In genomic region chr4:74158561-74159396, GRCh38 we compare ENCODE assay signal across 8 cellular contexts. TPM values are rescaled to one million over a fixed set of nuclear protein-coding genes. Genes with fewer than 3 reads are reported as not detected.
DNase-seq lines count a peak whose midpoint lies in the region; ATAC-seq and TF ChIP-seq lines count a peak whose summit lies in the region.

No MANE protein-coding gene starts in this region.

- TF ChIP-seq CTCF in AG10803 (conservative IDR thresholded peaks at IDR 0.05; ENCODE audit: low read length) (no peak), VCaP (conservative IDR thresholded peaks at IDR 0.05) (no peak)

- WGBS in GM23248 (ENCODE audit: low coverage in 1 of 2, low lambda C conversion rate in 2 of 2, missing lambda C conversion rate in 2 of 2), 2 experiments = 30 to 35% methylated on average over 13 of the region's 13 CpGs

- no peak for ATAC-seq in GM19395 (IDR thresholded peaks at IDR 0.05; ENCODE audit: unreplicated experiment)

- H4K20me1 ChIP-seq in GM23248 (ENCODE audit: insufficient read depth) = no peaks in the 10 kb centered on the region

- H3K9ac ChIP-seq in GM23248 (peak overlapping the region; percentile 92), rectal smooth muscle tissue (ENCODE audit: low read length) (peak overlapping the region; percentile 63)

- no peaks in the 10 kb centered on the region for H3K9me3 ChIP-seq in GM23248 (ENCODE audit: low read depth)

- intact Hi-C loops in posterior cingulate gyrus (cut with DNase I) = no loop called here

- H3K4me1 ChIP-seq in GM23248 (ENCODE audit: insufficient read depth) (peaks cover 26% of the 10 kb centered on the region), rectal smooth muscle tissue (ENCODE audit: control insufficient read depth, insufficient read depth, low read length) (peaks cover 4% of the 10 kb centered on the region)

- H3K4me2 ChIP-seq in GM23248 (ENCODE audit: unreplicated experiment) = peak overlapping the region; percentile 85

- peaks cover 33% of the 10 kb centered on the region for H3K79me2 ChIP-seq in GM23248 (ENCODE audit: insufficient read depth)

- DNase-seq in AG10803 (ENCODE audit: low read depth) = peak; percentile 36
- DNase-seq in GM23248 = peak; percentile 62
- DNase-seq in globus pallidus (ENCODE audit: low spot score) = peak; percentile 35
- no peak for DNase-seq in posterior cingulate gyrus
- DNase-seq in NCI-H2081 treated with DMSO at 0.1 percent for 48 hours (lab: John Stamatoyannopoulos, UW) = no peak

- H3K27ac ChIP-seq in GM23248 = peak overlapping the region; percentile 95
- peak overlapping the region; percentile 79 for H3K27ac ChIP-seq in VCaP
- H3K27ac ChIP-seq in rectal smooth muscle tissue (ENCODE audit: low read depth, low read length) = peak overlapping the region; percentile 87

- peaks cover 26% of the 10 kb centered on the region for H3F3A ChIP-seq in GM23248 (ENCODE audit: insufficient read depth)

- no peaks in the 10 kb centered on the region for H3K27me3 ChIP-seq in GM23248 (replicated peaks; ENCODE audit: insufficient read depth)
- no peaks in the 10 kb centered on the region for H3K27me3 ChIP-seq in rectal smooth muscle tissue (ENCODE audit: control insufficient read depth, insufficient read depth, low read length)

- in situ Hi-C loops in GM23248 (cut with MboI) = no loop called here

- no peaks in the 10 kb centered on the region for H3K9me2 ChIP-seq in GM23248 (ENCODE audit: insufficient read depth)

- H3K36me3 ChIP-seq in GM23248 (ENCODE audit: low read depth) (peaks cover 15% of the 10 kb centered on the region; the same call in 1 of the 2 replicates), rectal smooth muscle tissue (ENCODE audit: control insufficient read depth, insufficient read depth, low read length) (no peaks in the 10 kb centered on the region)

- H3K4me3 ChIP-seq in AG10803 (ENCODE audit: low read length) = peak overlapping the region; percentile 70
- peak overlapping the region; percentile 72 for H3K4me3 ChIP-seq in GM23248
- peak overlapping the region; percentile 82 for H3K4me3 ChIP-seq in rectal smooth muscle tissue (ENCODE audit: low read length)

- H2AFZ ChIP-seq in GM23248 = peak overlapping the region; percentile 83

RNA-seq across cellular contexts. Expression of gene MTHFD2L, which starts 0.9 kb away (rescaled TPM):
- total RNA-seq in GM23248 (2014; rRNA removed; shearing (Covaris generic)) = 6.3 and 10.7 TPM in 2 replicates
- 7.9 and 9.0 TPM in 2 replicates for polyA plus RNA-seq in GM23248 (2016; fragmentation: Nextera tagmentation; extraction: Ambion mirVana)

RNA-seq across cellular contexts. Expression of gene CXCL2, which starts 59.8 kb away (rescaled TPM):
- total RNA-seq in GM23248 (2014; rRNA removed; shearing (Covaris generic)) = 2.4 and 6.7 TPM in 2 replicates
- 6.0 TPM in 2 replicates for polyA plus RNA-seq in GM23248 (2016; fragmentation: Nextera tagmentation; extraction: Ambion mirVana)

Comparison
In these comparisons a context has a peak if more than half of its experiments do, and no peak if none do; other contexts are left out.
1. DNase-seq: peak in AG10803 (single experiment), GM23248 (single experiment) and globus pallidus (single experiment); none in posterior cingulate gyrus (0 of 10) and NCI-H2081 treated with DMSO at 0.1 percent for 48 hours (single experiment).
2. Peak in every context shown above with its lines, with median percentiles within 50 percentile points of each other: H3K4me3 ChIP-seq and H3K27ac ChIP-seq.